In the genomic region with DNA sequence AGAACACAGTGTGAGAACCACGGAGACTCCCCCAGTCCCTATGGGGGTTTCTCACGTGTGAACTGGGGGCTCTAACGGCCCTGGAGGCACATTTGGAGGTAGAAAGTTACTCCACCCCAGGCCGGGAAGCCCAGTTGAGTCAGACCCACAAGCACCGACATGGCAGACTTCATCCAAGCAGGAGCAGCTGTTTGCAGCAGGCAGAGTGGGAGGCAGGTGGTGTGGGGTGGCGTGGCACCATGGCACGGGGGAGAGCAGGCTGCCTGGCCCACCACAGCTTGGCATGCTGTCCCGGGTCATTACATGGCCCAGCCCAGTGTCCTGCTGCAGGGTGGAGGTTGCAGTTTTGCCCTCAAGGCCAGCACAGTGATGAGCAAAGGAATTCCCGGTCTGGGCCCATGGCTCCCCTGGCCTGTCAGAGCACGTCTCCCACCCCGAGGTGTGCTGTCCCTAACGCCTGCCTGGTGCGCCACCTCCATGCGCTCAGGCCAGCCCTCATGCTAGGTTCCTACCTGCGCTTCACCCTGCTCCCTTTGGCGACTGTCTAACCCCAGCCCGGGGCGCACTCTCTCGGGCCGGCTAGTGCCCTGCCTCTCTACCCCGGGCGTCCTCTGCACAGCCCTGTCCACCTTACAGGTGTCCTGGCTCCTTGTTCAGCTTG, we compare ENCODE assay signal across 16 cellular contexts.
"Had no signal": no experiment of that assay in that cellular context is flagged by ENCODE, and none has a peak within 500 bp of the region (broad histone marks: within the 10 kb centered on the region; RNA-seq: fewer than 3 reads in every experiment).

No MANE protein-coding gene starts in this region.

- H3K4me3 ChIP-seq: cardiac muscle cell, gastroesophageal sphincter, right lobe of liver, transverse colon had no signal

- FAIRE-seq: colon, endothelial cell of umbilical vein had no signal

- H3K36me3 Mint-ChIP-seq: activated CD8-positive, alpha-beta memory T cell treated with anti-CD3 and anti-CD28 coated beads, Interleukin-2, amount 10 ng/mL, durations not matched to agents 7 days and 5 days; activated naive CD8-positive, alpha-beta T cell treated with anti-CD3 and anti-CD28 coated beads, Interleukin-2, amount 10 ng/mL, durations not matched to agents 7 days and 5 days had no signal

- H3K9me3 ChIP-seq: gastroesophageal sphincter, right lobe of liver, transverse colon had no signal

- H3K27ac Mint-ChIP-seq: activated CD8-positive, alpha-beta memory T cell treated with anti-CD3 and anti-CD28 coated beads, Interleukin-2, amount 10 ng/mL, durations not matched to agents 7 days and 5 days; activated naive CD8-positive, alpha-beta T cell treated with anti-CD3 and anti-CD28 coated beads, Interleukin-2, amount 10 ng/mL, durations not matched to agents 7 days and 5 days; stimulated activated naive B cell treated with anti-CD40 and anti-IgM and Interleukin-4, amounts not matched to agents 10 μg/mL and 1 μg/mL and 100 μg/mL, for 72 hours had no signal

- H3K4me1 ChIP-seq: gastroesophageal sphincter, right lobe of liver, transverse colon had no signal

- H3K36me3 ChIP-seq: cardiac muscle cell, right lobe of liver, transverse colon had no signal

- H3K27ac ChIP-seq: cardiac muscle cell, gastroesophageal sphincter, right lobe of liver, transverse colon had no signal

- H3K27me3 ChIP-seq: cardiac muscle cell, gastroesophageal sphincter, right lobe of liver, transverse colon had no signal

- DNase-seq: activated CD4-positive, alpha-beta T cell treated with anti-CD3 and anti-CD28 coated beads, Interleukin-2, amount 50 U/mL, for 48 hours; activated CD4-positive, CD25-positive, alpha-beta regulatory T cell treated with anti-CD3 and anti-CD28 coated beads, Interleukin-2, amount 50 U/mL, for 72 hours; activated CD8-positive, alpha-beta memory T cell treated with anti-CD3 and anti-CD28 coated beads, Interleukin-2, amount 10 ng/mL, durations not matched to agents 7 days and 5 days; activated gamma-delta T cell treated with Interleukin-2 at 50 U/mL for 16 hours; activated naive CD8-positive, alpha-beta T cell treated with anti-CD3 and anti-CD28 coated beads, Interleukin-2, amount 10 ng/mL, durations not matched to agents 7 days and 5 days; activated T-cell treated with anti-CD3 and anti-CD28 coated beads, Interleukin-2, amount 50 U/mL, for 4 hours; aorta; kidney glomerular epithelial cell; right lobe of liver; stimulated activated CD4-positive, alpha-beta T cell treated with anti-CD3 and anti-CD28 coated beads, Interleukin-2, amount 100 ng/mL, for 24 hours; stimulated activated naive B cell treated with anti-CD40 and anti-IgM and Interleukin-4, amounts not matched to agents 10 μg/mL and 1 μg/mL and 100 μg/mL, for 72 hours; transverse colon had no signal

- ATAC-seq: activated CD8-positive, alpha-beta memory T cell treated with anti-CD3 and anti-CD28 coated beads, Interleukin-2, amount 10 ng/mL, durations not matched to agents 7 days and 5 days; activated T-cell treated with anti-CD3 and anti-CD28 coated beads, Interleukin-2, amount 50 U/mL, for 4 hours; gastroesophageal sphincter; right lobe of liver; stimulated activated naive B cell treated with anti-CD40 and anti-IgM and Interleukin-4, amounts not matched to agents 10 μg/mL and 1 μg/mL and 100 μg/mL, for 72 hours had no signal

- H3K9me3 Mint-ChIP-seq: activated naive CD8-positive, alpha-beta T cell treated with anti-CD3 and anti-CD28 coated beads, Interleukin-2, amount 10 ng/mL, durations not matched to agents 7 days and 5 days; activated T-cell treated with anti-CD3 and anti-CD28 coated beads, Interleukin-2, amount 50 U/mL, for 4 hours had no signal

- H3K27me3 Mint-ChIP-seq: activated CD8-positive, alpha-beta memory T cell treated with anti-CD3 and anti-CD28 coated beads, Interleukin-2, amount 10 ng/mL, durations not matched to agents 7 days and 5 days had no signal

- H3K4me3 Mint-ChIP-seq: activated CD8-positive, alpha-beta memory T cell treated with anti-CD3 and anti-CD28 coated beads, Interleukin-2, amount 10 ng/mL, durations not matched to agents 7 days and 5 days; activated naive CD8-positive, alpha-beta T cell treated with anti-CD3 and anti-CD28 coated beads, Interleukin-2, amount 10 ng/mL, durations not matched to agents 7 days and 5 days; activated T-cell treated with anti-CD3 and anti-CD28 coated beads, Interleukin-2, amount 50 U/mL, for 4 hours; stimulated activated naive B cell treated with anti-CD40 and anti-IgM and Interleukin-4, amounts not matched to agents 10 μg/mL and 1 μg/mL and 100 μg/mL, for 72 hours had no signal
